Comparison of ENCODE assay signal across 18 cellular contexts in genomic region chr12:41436076-41436475, GRCh38.
DNase-seq lines count a peak whose midpoint lies in the region; TF ChIP-seq lines count a peak whose summit lies in the region.
"Had no signal": no experiment of that assay in that cellular context is flagged by ENCODE, and none has a peak within 500 bp of the region (broad histone marks: within the 10 kb centered on the region; RNA-seq: fewer than 3 reads in every experiment).

No MANE protein-coding gene starts in this region.

- peaks cover 8% of the 10 kb centered on the region for H3K4me1 ChIP-seq in A673 (ENCODE audit: insufficient read depth, low read length, poor library complexity, severe bottlenecking)

- no TSS peak for BruUV-seq in A673 (replicated peaks; lab: Mats Ljungman, UMichigan)

- intact Hi-C loops in A673 (cut with micrococcal nuclease; ENCODE audit: unreplicated experiment), result no loop called here

- POLR2A ChIA-PET in A673 (lab: Charles Lee; ENCODE audit: low non-redundant PET), result no interaction called here

- no peaks in the 10 kb centered on the region for H3K9me3 ChIP-seq in A673 (ENCODE audit: low read depth, low read length, poor library complexity, severe bottlenecking)

- H3K27ac ChIP-seq in A673 (ENCODE audit: low read depth, low read length, poor library complexity, severe bottlenecking), result no peak overlapping the region
- H3K27ac ChIP-seq: 22Rv1, RWPE1 had no signal

- DNase-seq in DMS 273 (lab: John Stamatoyannopoulos, UW; ENCODE audit: unreplicated experiment) (peak; percentile 3), DMS 273 treated with DMSO at 0.1 percent for 48 hours (lab: John Stamatoyannopoulos, UW) (no peak), A673 (ENCODE audit: low spot score) (peak; percentile 56), NCI-H146 (lab: John Stamatoyannopoulos, UW) (peak; percentile 72), NCI-H82 treated with DMSO at 0.1 percent for 48 hours (lab: John Stamatoyannopoulos, UW; ENCODE audit: unreplicated experiment) (peak; percentile 94), amygdala (lab: John Stamatoyannopoulos, UW) (no peak)
- no peak for DNase-seq in activated CD8-positive, alpha-beta memory T cell treated with anti-CD3 and anti-CD28 coated beads, Interleukin-2, amount 50 U/mL, for 4 hours
- no peak for DNase-seq in activated CD4-positive, alpha-beta T cell treated with anti-CD3 and anti-CD28 coated beads for 1 hour
- DNase-seq: C1 segment of cervical spinal cord; CD8-positive, alpha-beta T cell; EL; GF-D8; MV-4-11; NCI-H2029; SHP77 treated with DMSO at 0.1 percent for 48 hours; T-helper 1 cell had no signal

- no peak overlapping the region for H3K4me3 ChIP-seq in A673 (ENCODE audit: low read depth, low read length, poor library complexity, severe bottlenecking)

- CTCF ChIA-PET in A673 (lab: Charles Lee), result no interaction called here

- H3K27me3 ChIP-seq in A673 (replicated peaks; ENCODE audit: insufficient read depth, low read depth, low read length, poor library complexity), result no peaks in the 10 kb centered on the region

- H3K36me3 ChIP-seq in A673 (ENCODE audit: insufficient read depth, low read length, poor library complexity, severe bottlenecking), result no peaks in the 10 kb centered on the region

- no peak for TF ChIP-seq CTCF in A673 (conservative IDR thresholded peaks at IDR 0.05; ENCODE audit: low read depth, low read length)

Comparison
In these comparisons a context has a peak if more than half of its experiments do, and no peak if none do; other contexts are left out.
1. DNase-seq: peak in DMS 273 (single experiment), A673 (single experiment), NCI-H146 (single experiment) and NCI-H82 treated with DMSO at 0.1 percent for 48 hours (single experiment); none in DMS 273 treated with DMSO at 0.1 percent for 48 hours (single experiment), amygdala (0 of 56), activated CD8-positive, alpha-beta memory T cell treated with anti-CD3 and anti-CD28 coated beads, Interleukin-2, amount 50 U/mL, for 4 hours (single experiment) and activated CD4-positive, alpha-beta T cell treated with anti-CD3 and anti-CD28 coated beads for 1 hour (single experiment).